ENCODE assay signal across 11 cellular contexts in the genomic region with DNA sequence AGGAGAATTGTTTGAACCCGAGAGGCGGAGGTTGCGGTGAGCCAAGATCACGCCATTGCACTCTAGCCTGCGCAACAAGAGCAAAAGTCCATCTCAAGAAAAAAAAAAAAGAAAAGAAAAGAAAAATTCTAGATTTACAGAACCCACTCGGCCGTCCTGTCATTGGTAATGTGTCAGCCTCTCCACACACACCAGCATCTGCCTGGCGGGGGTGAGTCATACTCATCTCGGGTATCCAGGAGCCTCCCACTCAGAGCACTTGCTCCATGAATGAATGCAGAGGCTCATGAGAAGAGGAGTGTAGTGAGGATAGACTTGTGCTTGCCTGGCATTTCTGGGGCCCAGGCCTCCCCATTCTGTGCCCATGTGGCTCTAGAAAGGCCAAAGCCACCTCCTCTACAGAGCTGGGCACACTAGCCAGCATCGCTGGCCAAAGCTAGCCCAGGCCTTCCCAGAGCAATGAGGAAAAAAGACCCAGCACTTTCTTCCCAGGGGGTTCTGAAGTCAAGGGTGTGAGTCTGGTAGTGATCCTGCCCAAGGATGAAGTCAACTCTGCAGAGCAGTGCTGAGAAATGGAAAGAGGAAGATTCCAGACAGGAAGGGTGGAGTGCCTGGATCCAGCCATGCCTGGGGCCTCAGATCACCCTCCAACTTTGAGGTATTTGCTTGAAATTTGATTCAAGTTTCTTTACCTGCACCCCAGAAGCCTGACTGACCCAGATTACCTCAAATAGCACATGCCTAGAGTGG. TPM values are rescaled to one million over a fixed set of nuclear protein-coding genes. Genes with fewer than 3 reads are reported as not detected.
DNase-seq lines count a peak whose midpoint lies in the region; ATAC-seq and TF ChIP-seq lines count a peak whose summit lies in the region.
"Had no signal": no experiment of that assay in that cellular context is flagged by ENCODE, and none has a peak within 500 bp of the region (broad histone marks: within the 10 kb centered on the region; RNA-seq: fewer than 3 reads in every experiment).

No MANE protein-coding gene starts in this region.

- peak; percentile 59 to 70 for ATAC-seq in activated naive CD4-positive, alpha-beta T cell treated with anti-CD3 and anti-CD28 coated beads, Interleukin-2, amount 50 U/mL, for 72 hours
- peak; percentile 81 for ATAC-seq in foreskin keratinocyte
- ATAC-seq in stimulated activated effector memory CD8-positive, alpha-beta T cell treated with anti-CD3 and anti-CD28 coated beads, Interleukin-12 subunit alpha, Interleukin-12 subunit beta, amount 100 ng/mL, for 72 hours: no peak
- no peak for ATAC-seq in activated CD4-positive, CD25-positive, alpha-beta regulatory T cell treated with anti-CD3 and anti-CD28 coated beads, Interleukin-2, amount 50 U/mL, for 24 hours

- H3K27ac Mint-ChIP-seq in activated naive CD4-positive, alpha-beta T cell treated with anti-CD3 and anti-CD28 coated beads, Interleukin-2, amount 50 U/mL, for 72 hours: peak overlapping the region; percentile 29 to 33
- H3K27ac Mint-ChIP-seq in stimulated activated effector memory CD8-positive, alpha-beta T cell treated with anti-CD3 and anti-CD28 coated beads, Interleukin-12 subunit alpha, Interleukin-12 subunit beta, amount 100 ng/mL, for 72 hours: peak overlapping the region; percentile 26

- TF ChIP-seq POLR2A in adrenal gland (IDR thresholded peaks at IDR 0.05): no peak

- no peak for DNase-seq in activated naive CD4-positive, alpha-beta T cell treated with anti-CD3 and anti-CD28 coated beads, Interleukin-2, amount 50 U/mL, for 72 hours (ENCODE audit: low spot score in 2 of 2)
- DNase-seq in activated naive CD4-positive, alpha-beta T cell treated with anti-CD3 and anti-CD28 coated beads, Interleukin-2, amount 50 U/mL, for 16 hours: no peak
- DNase-seq in SJCRH30 (peak; percentile 79 to 82), foreskin keratinocyte (peak; percentile 37 to 75), midbrain (lab: John Stamatoyannopoulos, UW) (no peak), adrenal gland (no peak)
- DNase-seq in stimulated activated effector memory CD8-positive, alpha-beta T cell treated with anti-CD3 and anti-CD28 coated beads, Interleukin-12 subunit alpha, Interleukin-12 subunit beta, amount 100 ng/mL, for 72 hours (ENCODE audit: low spot score in 2 of 2): no peak
- DNase-seq: kidney, NCI-H446 treated with DMSO at 0.1 percent for 48 hours had no signal

- H3K36me3 ChIP-seq in SJCRH30: no peaks in the 10 kb centered on the region
- no peaks in the 10 kb centered on the region for H3K36me3 ChIP-seq in adrenal gland (replicated peaks in 1 of 2)

- no peaks in the 10 kb centered on the region for H3K9me3 Mint-ChIP-seq in activated naive CD4-positive, alpha-beta T cell treated with anti-CD3 and anti-CD28 coated beads, Interleukin-2, amount 50 U/mL, for 72 hours
- H3K9me3 Mint-ChIP-seq in stimulated activated effector memory CD8-positive, alpha-beta T cell treated with anti-CD3 and anti-CD28 coated beads, Interleukin-12 subunit alpha, Interleukin-12 subunit beta, amount 100 ng/mL, for 72 hours: no peaks in the 10 kb centered on the region

- H3K27ac ChIP-seq in SJCRH30: no peak overlapping the region
- no peak overlapping the region for H3K27ac ChIP-seq in foreskin keratinocyte
- no peak overlapping the region for H3K27ac ChIP-seq in adrenal gland
- H3K27ac ChIP-seq: C4-2B had no signal

- no peaks in the 10 kb centered on the region for H3K4me1 Mint-ChIP-seq in stimulated activated effector memory CD8-positive, alpha-beta T cell treated with anti-CD3 and anti-CD28 coated beads, Interleukin-12 subunit alpha, Interleukin-12 subunit beta, amount 100 ng/mL, for 72 hours

- WGBS in adrenal gland, 4 donors: 86 to 92% (median 89%) methylated on average over 9 to 10 of the region's 10 CpGs

- no peak overlapping the region for H3K4me3 Mint-ChIP-seq in stimulated activated effector memory CD8-positive, alpha-beta T cell treated with anti-CD3 and anti-CD28 coated beads, Interleukin-12 subunit alpha, Interleukin-12 subunit beta, amount 100 ng/mL, for 72 hours

- peaks cover 34% of the 10 kb centered on the region for H3K4me1 ChIP-seq in SJCRH30
- H3K4me1 ChIP-seq in foreskin keratinocyte: peaks cover 12% of the 10 kb centered on the region
- H3K4me1 ChIP-seq in adrenal gland (replicated peaks in 1 of 2): peaks cover 0 to 4% of the 10 kb centered on the region in 2 donors

- H3K9me3 ChIP-seq in SJCRH30 (replicated peaks): no peaks in the 10 kb centered on the region
- no peaks in the 10 kb centered on the region for H3K9me3 ChIP-seq in adrenal gland (replicated peaks in 1 of 3)

- no peaks in the 10 kb centered on the region for H3K36me3 Mint-ChIP-seq in activated naive CD4-positive, alpha-beta T cell treated with anti-CD3 and anti-CD28 coated beads, Interleukin-2, amount 50 U/mL, for 72 hours
- H3K36me3 Mint-ChIP-seq in stimulated activated effector memory CD8-positive, alpha-beta T cell treated with anti-CD3 and anti-CD28 coated beads, Interleukin-12 subunit alpha, Interleukin-12 subunit beta, amount 100 ng/mL, for 72 hours: peaks cover 4% of the 10 kb centered on the region

- no peak for TF ChIP-seq CTCF in foreskin keratinocyte (conservative IDR thresholded peaks at IDR 0.05)
- no peak for TF ChIP-seq CTCF in adrenal gland (IDR thresholded peaks at IDR 0.05)

- intact Hi-C loops in adrenal gland (cut with DNase I): no loop called here

- no peaks in the 10 kb centered on the region for H3K27me3 ChIP-seq in SJCRH30
- H3K27me3 ChIP-seq in foreskin keratinocyte: no peaks in the 10 kb centered on the region
- H3K27me3 ChIP-seq in adrenal gland: no peaks in the 10 kb centered on the region

- H3K4me3 ChIP-seq in SJCRH30 (no peak overlapping the region), adrenal gland (no peak overlapping the region)

RNA-seq across cellular contexts. Expression of a gene that starts 31.2 kb away (rescaled TPM):
- 100 to 1,000 TPM; 114 to 137 TPM for total RNA-seq in activated naive CD4-positive, alpha-beta T cell treated with anti-CD3 and anti-CD28 coated beads, Interleukin-2, amount 50 U/mL, for 72 hours
- total RNA-seq in SJCRH30 (2014; rRNA removed; shearing (Covaris generic)): 156 and 175 TPM in 2 replicates
- total RNA-seq in foreskin keratinocyte: 113 and 118 TPM in 2 replicates
- polyA plus RNA-seq in foreskin keratinocyte: 66.8 and 77.5 TPM in 2 replicates
- total RNA-seq in adrenal gland: 100 to 1,000 TPM in 6 of 8 donors, 10 to 100 TPM in 2; 87.4 to 248 (median 132) TPM
- polyA plus RNA-seq in adrenal gland: 100 to 1,000 TPM in 2 of 3 donors, 10 to 100 TPM in 1; 70.7 to 164 (median 120) TPM

RNA-seq across cellular contexts. Expression of a gene that starts 35.0 kb away (rescaled TPM):
- 10 to 100 TPM; 14.1 to 39.9 TPM for total RNA-seq in activated naive CD4-positive, alpha-beta T cell treated with anti-CD3 and anti-CD28 coated beads, Interleukin-2, amount 50 U/mL, for 72 hours
- 43.0 and 47.2 TPM in 2 replicates for total RNA-seq in SJCRH30 (2014; rRNA removed; shearing (Covaris generic))
- 46.2 and 46.5 TPM in 2 replicates for total RNA-seq in foreskin keratinocyte
- 76.4 and 88.0 TPM in 2 replicates for polyA plus RNA-seq in foreskin keratinocyte
- total RNA-seq in adrenal gland: 10 to 100 TPM in 7 of 8 donors, 1 to 10 TPM in 1; 4.9 to 39.2 (median 29.7) TPM
- polyA plus RNA-seq in adrenal gland: 10 to 100 TPM; 29.7 to 59.6 (median 58.8) TPM

RNA-seq across cellular contexts. Expression of a gene that starts 35.3 kb away (rescaled TPM):
- 10 to 100 TPM; 15.6 to 24.1 TPM for total RNA-seq in activated naive CD4-positive, alpha-beta T cell treated with anti-CD3 and anti-CD28 coated beads, Interleukin-2, amount 50 U/mL, for 72 hours
- total RNA-seq in SJCRH30 (2014; rRNA removed; shearing (Covaris generic)): 43.7 and 45.9 TPM in 2 replicates
- 25.7 and 28.0 TPM in 2 replicates for total RNA-seq in foreskin keratinocyte
- 9.0 and 11.1 TPM in 2 replicates for polyA plus RNA-seq in foreskin keratinocyte
- 10 to 100 TPM; 17.8 to 33.5 (median 25.7) TPM for total RNA-seq in adrenal gland
- polyA plus RNA-seq in adrenal gland: 10 to 100 TPM in 1 of 3 donors, 1 to 10 TPM in 2; 5.2 to 28.4 (median 5.6) TPM

Comparison
In these comparisons a context has a peak if more than half of its experiments do, and no peak if none do; other contexts are left out.
1. ATAC-seq: peak in activated naive CD4-positive, alpha-beta T cell treated with anti-CD3 and anti-CD28 coated beads, Interleukin-2, amount 50 U/mL, for 72 hours (2 of 2) and foreskin keratinocyte (single experiment); none in stimulated activated effector memory CD8-positive, alpha-beta T cell treated with anti-CD3 and anti-CD28 coated beads, Interleukin-12 subunit alpha, Interleukin-12 subunit beta, amount 100 ng/mL, for 72 hours (single experiment) and activated CD4-positive, CD25-positive, alpha-beta regulatory T cell treated with anti-CD3 and anti-CD28 coated beads, Interleukin-2, amount 50 U/mL, for 24 hours (0 of 2).
2. DNase-seq: peak in SJCRH30 (2 of 2) and foreskin keratinocyte (2 of 2); none in activated naive CD4-positive, alpha-beta T cell treated with anti-CD3 and anti-CD28 coated beads, Interleukin-2, amount 50 U/mL, for 72 hours (0 of 2), activated naive CD4-positive, alpha-beta T cell treated with anti-CD3 and anti-CD28 coated beads, Interleukin-2, amount 50 U/mL, for 16 hours (single experiment), stimulated activated effector memory CD8-positive, alpha-beta T cell treated with anti-CD3 and anti-CD28 coated beads, Interleukin-12 subunit alpha, Interleukin-12 subunit beta, amount 100 ng/mL, for 72 hours (0 of 2), midbrain (single experiment) and adrenal gland (0 of 7).